8 cellular contexts compared by ENCODE assay signal in genomic region chr1:32773018-32773763, GRCh38. TPM values are rescaled to one million over a fixed set of nuclear protein-coding genes. Genes with fewer than 3 reads are reported as not detected.
A peak's percentile ranks its signal among the peaks of the same experiment; 100 is the strongest.
DNase-seq lines count a peak whose midpoint lies in the region; ATAC-seq and TF ChIP-seq lines count a peak whose summit lies in the region.

No MANE protein-coding gene starts in this region.

- H3K9me3 ChIP-seq in lower lobe of right lung: no peaks in the 10 kb centered on the region

- ATAC-seq in HG02852 (IDR thresholded peaks at IDR 0.05; ENCODE audit: unreplicated experiment) (peak; percentile 43), lower lobe of right lung (peak; percentile 87), HG03139 (IDR thresholded peaks at IDR 0.05; ENCODE audit: unreplicated experiment) (no peak)

- H3K4me1 ChIP-seq in lower lobe of right lung: peaks cover 33% of the 10 kb centered on the region

- intact Hi-C loops in lower lobe of right lung (cut with DNase I): no loop called here

- H3K27ac ChIP-seq in lower lobe of right lung: peak overlapping the region; percentile 34

- TF ChIP-seq CTCF in lower lobe of right lung (IDR thresholded peaks at IDR 0.05): peak; percentile 91

- peaks cover 73% of the 10 kb centered on the region for H3K36me3 ChIP-seq in lower lobe of right lung

- no peaks in the 10 kb centered on the region for H3K27me3 ChIP-seq in lower lobe of right lung (ENCODE audit: low read depth)

- DNase-seq in CMK (ENCODE audit: low read depth) (peak; percentile 45), NCI-H526 treated with DMSO at 0.1 percent for 48 hours (lab: John Stamatoyannopoulos, UW) (peak; percentile 45), dedifferentiated amniotic fluid mesenchymal stem cell (ENCODE audit: extremely low spot score) (peak; percentile 58), lower lobe of right lung (peak; percentile 85)
- DNase-seq in activated CD4-positive, alpha-beta T cell treated with anti-CD3 and anti-CD28 coated beads, Interleukin-2, amount 50 U/mL, for 24 hours (ENCODE audit: low read depth in 1 of 2, low spot score in 1 of 2): peak; percentile 61 to 62
- peak; percentile 51 for DNase-seq in stimulated activated CD8-positive, alpha-beta memory T cell treated with anti-CD3 and anti-CD28 coated beads, Interleukin-12 subunit alpha, Interleukin-12 subunit beta, amount 100 ng/mL, for 1 hour (ENCODE audit: low read depth)

- H3K4me3 ChIP-seq in lower lobe of right lung: no peak overlapping the region

RNA-seq across cellular contexts. Expression of gene YARS1, which starts 44.0 kb away (rescaled TPM):
- 96.7 TPM for total RNA-seq in lower lobe of right lung

RNA-seq across cellular contexts. Expression of gene S100PBP, which starts 44.3 kb away (rescaled TPM):
- total RNA-seq in lower lobe of right lung: 37.5 TPM
